In the genomic region with DNA sequence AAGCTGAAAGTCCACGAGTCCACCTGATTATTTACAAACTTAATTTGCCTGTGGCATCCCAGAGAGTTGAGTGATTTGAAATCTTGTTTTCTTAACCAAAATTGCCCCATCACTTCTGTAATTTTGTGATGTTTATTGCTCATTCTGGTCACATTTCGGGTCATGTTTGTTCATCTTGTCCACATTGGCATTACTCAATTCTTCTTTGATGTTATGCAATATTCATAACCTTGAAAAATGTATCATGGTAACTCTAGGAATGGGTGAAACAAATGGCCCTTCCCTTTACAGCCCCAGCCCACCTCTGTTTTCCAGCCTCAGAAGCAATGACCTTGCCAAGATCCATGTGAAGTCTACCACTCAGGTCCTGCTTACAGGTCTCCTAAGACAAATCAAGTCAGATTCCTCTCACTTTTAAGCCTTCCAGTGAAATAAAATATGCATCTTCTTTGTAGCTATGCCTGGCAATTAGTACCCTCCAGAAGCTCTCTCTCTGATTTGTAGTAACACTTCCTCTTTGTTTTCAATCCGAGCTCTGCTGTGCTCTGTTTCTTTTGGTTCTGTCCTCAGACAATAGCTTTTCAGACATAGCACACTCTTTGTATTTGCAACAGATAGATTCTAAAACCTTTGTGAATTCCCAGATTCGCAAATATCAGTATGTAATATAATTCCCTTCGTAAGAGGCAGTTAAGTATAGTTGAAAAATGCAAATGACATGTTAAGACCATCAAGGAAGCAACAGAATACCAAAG, we compare ENCODE assay signal across 22 cellular contexts.
"Had no signal": no experiment of that assay in that cellular context is flagged by ENCODE, and none has a peak within 500 bp of the region (broad histone marks: within the 10 kb centered on the region; RNA-seq: fewer than 3 reads in every experiment).

No MANE protein-coding gene starts in this region.

- H3K36me3 Mint-ChIP-seq: naive B cell, T-cell had no signal

- H3K27me3 ChIP-seq: body of pancreas, thyroid gland had no signal

- H3K4me3 ChIP-seq: body of pancreas, smooth muscle cell, thyroid gland had no signal

- DNase-seq: activated CD4-positive, alpha-beta T cell treated with anti-CD3 and anti-CD28 coated beads, Interleukin-2, amount 10 ng/mL, durations not matched to agents 7 days and 5 days; activated CD4-positive, CD25-positive, alpha-beta regulatory T cell treated with anti-CD3 and anti-CD28 coated beads, Interleukin-2, amount 50 U/mL, for 72 hours; activated CD8-positive, alpha-beta T cell treated with anti-CD3 and anti-CD28 coated beads, Interleukin-2, amount 10 ng/mL, durations not matched to agents 7 days and 5 days; activated gamma-delta T cell; activated naive CD4-positive, alpha-beta T cell treated with anti-CD3 and anti-CD28 coated beads, Interleukin-2, amount 50 U/mL, for 16 hours; activated naive CD8-positive, alpha-beta T cell treated with anti-CD3 and anti-CD28 coated beads, Interleukin-2, amount 50 U/mL, for 24 hours; body of pancreas; dermis blood vessel endothelial cell; effector memory CD8-positive, alpha-beta T cell; mesenchymal stem cell; naive B cell; stimulated activated CD4-positive, alpha-beta T cell treated with anti-CD3 and anti-CD28 coated beads, Interleukin-15, amount 100 ng/mL, for 24 hours; stimulated activated naive CD4-positive, alpha-beta T cell; T-cell; thyroid gland; WERI-Rb-1 had no signal

- H3K4me1 Mint-ChIP-seq: activated CD4-positive, alpha-beta T cell treated with anti-CD3 and anti-CD28 coated beads, Interleukin-2, amount 10 ng/mL, durations not matched to agents 7 days and 5 days; activated naive CD8-positive, alpha-beta T cell treated with anti-CD3 and anti-CD28 coated beads, Interleukin-2, amount 50 U/mL, for 24 hours; naive B cell; T-cell had no signal

- H3K4me3 Mint-ChIP-seq: activated CD4-positive, alpha-beta T cell treated with anti-CD3 and anti-CD28 coated beads, Interleukin-2, amount 10 ng/mL, durations not matched to agents 7 days and 5 days; activated CD8-positive, alpha-beta T cell treated with anti-CD3 and anti-CD28 coated beads, Interleukin-2, amount 10 ng/mL, durations not matched to agents 7 days and 5 days; activated naive CD8-positive, alpha-beta T cell treated with anti-CD3 and anti-CD28 coated beads, Interleukin-2, amount 50 U/mL, for 24 hours; activated T-helper 1 cell treated with anti-CD3 and anti-CD28 coated beads, Interleukin-12 subunit alpha, Interleukin-12 subunit beta, Interleukin-2, Interleukin-4 antibody, amounts not matched to agents 30 ng/mL and 10 ng/mL and 1 ng/mL, durations not matched to agents 14 hours and 24 hours and 36 hours; effector memory CD8-positive, alpha-beta T cell; naive B cell; T-cell; T-helper 2 cell treated with Interferon-gamma antibody and Interleukin-4, amounts not matched to agents 5 μg/mL and 100 μg/mL, for 36 hours had no signal

- H3K4me1 ChIP-seq: body of pancreas, parathyroid adenoma, thyroid gland had no signal

- ATAC-seq: activated CD8-positive, alpha-beta T cell treated with anti-CD3 and anti-CD28 coated beads, Interleukin-2, amount 10 ng/mL, durations not matched to agents 7 days and 5 days; activated naive CD8-positive, alpha-beta T cell treated with anti-CD3 and anti-CD28 coated beads, Interleukin-2, amount 50 U/mL, for 24 hours; body of pancreas; effector memory CD8-positive, alpha-beta T cell; esophagus mucosa; sciatic nerve; T-cell had no signal

- H3K36me3 ChIP-seq: thyroid gland, WERI-Rb-1 had no signal

- H3K27ac ChIP-seq: body of pancreas, parathyroid adenoma, thyroid gland, WERI-Rb-1 had no signal

- H3K9me3 ChIP-seq: body of pancreas, thyroid gland had no signal

- H3K27me3 Mint-ChIP-seq: activated CD4-positive, alpha-beta T cell treated with anti-CD3 and anti-CD28 coated beads, Interleukin-2, amount 10 ng/mL, durations not matched to agents 7 days and 5 days; activated naive CD8-positive, alpha-beta T cell treated with anti-CD3 and anti-CD28 coated beads, Interleukin-2, amount 50 U/mL, for 24 hours; effector memory CD8-positive, alpha-beta T cell; naive B cell; T-cell had no signal

- H3K27ac Mint-ChIP-seq: activated CD4-positive, alpha-beta T cell treated with anti-CD3 and anti-CD28 coated beads, Interleukin-2, amount 10 ng/mL, durations not matched to agents 7 days and 5 days; activated CD8-positive, alpha-beta T cell treated with anti-CD3 and anti-CD28 coated beads, Interleukin-2, amount 10 ng/mL, durations not matched to agents 7 days and 5 days; activated naive CD8-positive, alpha-beta T cell treated with anti-CD3 and anti-CD28 coated beads, Interleukin-2, amount 50 U/mL, for 24 hours; activated T-helper 1 cell treated with anti-CD3 and anti-CD28 coated beads, Interleukin-12 subunit alpha, Interleukin-12 subunit beta, Interleukin-2, Interleukin-4 antibody, amounts not matched to agents 30 ng/mL and 10 ng/mL and 1 ng/mL, durations not matched to agents 14 hours and 24 hours and 36 hours; effector memory CD8-positive, alpha-beta T cell; naive B cell; T-cell; T-helper 2 cell treated with Interferon-gamma antibody and Interleukin-4, amounts not matched to agents 5 μg/mL and 100 μg/mL, for 36 hours had no signal
